Comparison of ENCODE assay signal across 10 cellular contexts in the genomic region with DNA sequence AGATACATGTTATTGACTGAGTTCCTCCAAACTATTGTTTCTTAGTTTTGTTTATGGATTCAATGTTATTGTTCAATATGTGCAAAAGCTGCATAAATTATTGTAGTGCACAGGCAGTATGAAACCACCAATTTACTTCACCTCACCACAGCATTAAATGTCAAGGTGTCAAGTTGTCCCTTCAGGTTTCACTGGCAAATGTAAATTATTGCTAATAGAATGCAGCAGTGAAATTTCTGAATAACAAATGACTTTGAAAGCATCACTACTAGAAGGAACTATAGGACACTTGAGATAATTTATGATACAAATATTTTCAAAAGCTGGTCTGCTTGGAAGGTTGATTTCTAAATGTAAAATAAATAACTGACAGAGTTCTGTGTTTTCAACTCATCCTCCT.
"Had no signal": no experiment of that assay in that cellular context is flagged by ENCODE, and none has a peak within 500 bp of the region (broad histone marks: within the 10 kb centered on the region; RNA-seq: fewer than 3 reads in every experiment).

No MANE protein-coding gene starts in this region.

- H3K27ac ChIP-seq: VCaP, WERI-Rb-1 had no signal

- ATAC-seq: activated CD4-positive, alpha-beta T cell treated with anti-CD3 and anti-CD28 coated beads for 36 hours; activated CD4-positive, CD25-positive, alpha-beta regulatory T cell treated with anti-CD3 and anti-CD28 coated beads, Interleukin-2, amount 50 U/mL, for 24 hours; activated CD8-positive, alpha-beta memory T cell treated with anti-CD3 and anti-CD28 coated beads, Interleukin-2, amount 10 ng/mL, durations not matched to agents 7 days and 5 days; activated CD8-positive, alpha-beta T cell treated with anti-CD3 and anti-CD28 coated beads for 36 hours; activated CD8-positive, alpha-beta T cell treated with anti-CD3 and anti-CD28 coated beads, Interleukin-2, amount 10 ng/mL, durations not matched to agents 7 days and 5 days; T-cell; T-helper 17 cell; WTC11 had no signal

- H3K36me3 ChIP-seq: WERI-Rb-1 had no signal
